ENCODE assay signal across 13 cellular contexts in the genomic region with DNA sequence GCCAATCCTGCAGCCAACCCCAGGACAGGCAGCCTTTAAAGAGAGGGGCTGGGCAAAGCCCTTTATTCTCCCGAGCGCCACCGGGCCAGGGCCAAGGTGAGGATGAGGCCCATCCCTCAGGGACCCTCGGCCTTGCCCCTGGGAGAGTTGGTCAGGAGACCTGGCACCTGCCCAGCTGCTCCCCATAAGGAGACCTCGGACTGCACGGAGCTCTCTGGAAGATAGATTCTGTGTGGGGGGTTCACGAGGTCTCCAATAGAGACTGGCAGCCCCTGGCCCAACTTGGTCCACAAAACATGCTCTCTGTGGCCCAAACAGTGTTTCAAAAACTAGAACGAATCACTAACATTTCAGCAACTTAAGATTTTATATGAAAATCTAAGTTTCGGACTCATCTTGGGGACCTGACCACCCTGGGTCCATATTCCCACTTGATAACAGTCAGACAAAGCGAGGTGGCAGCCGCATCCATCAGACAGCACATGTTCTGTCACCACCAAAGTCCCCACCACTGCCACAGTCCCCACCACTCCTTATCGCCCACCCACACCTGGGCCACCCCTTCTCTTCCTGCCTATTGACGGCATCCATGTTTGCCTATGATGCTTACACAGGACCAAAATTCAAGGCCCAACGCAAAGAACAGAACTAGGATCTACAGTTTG.
DNase-seq lines count a peak whose midpoint lies in the region; ATAC-seq and TF ChIP-seq lines count a peak whose summit lies in the region.
"Had no signal": no experiment of that assay in that cellular context is flagged by ENCODE, and none has a peak within 500 bp of the region (broad histone marks: within the 10 kb centered on the region; RNA-seq: fewer than 3 reads in every experiment).

No MANE protein-coding gene starts in this region.

- CTCF ChIA-PET in CD4-positive, alpha-beta T cell (lab: Charles Lee): interaction anchor here (1.1 kb wide), 1 partner anchor 28 kb away, joined by 3 read pairs; no protein-coding TSS in a partner anchor
- CTCF ChIA-PET in PC-3 (lab: Charles Lee): no interaction called here
- CTCF ChIA-PET in A673 (lab: Charles Lee): no interaction called here

- H4K20me1 ChIP-seq in hepatocyte (ENCODE audit: insufficient read depth, poor library complexity, severe bottlenecking) (peaks cover 53% of the 10 kb centered on the region), PC-3 (ENCODE audit: low read length) (0 out of 2 replicates have a peak, but pooled peaks cover 8% of the 10 kb centered on the region)

- no peaks in the 10 kb centered on the region for H3K9me3 ChIP-seq in CD4-positive, alpha-beta T cell (ENCODE audit: control insufficient read depth, low read length)
- H3K9me3 ChIP-seq in hepatocyte (ENCODE audit: low read depth) (no peaks in the 10 kb centered on the region), spleen (no peaks in the 10 kb centered on the region), PC-3 (ENCODE audit: low read length) (no peaks in the 10 kb centered on the region), A673 (ENCODE audit: low read depth, low read length, poor library complexity, severe bottlenecking) (no peaks in the 10 kb centered on the region)
- H3K9me3 ChIP-seq: SJCRH30 had no signal

- H3K79me2 ChIP-seq in hepatocyte: peaks cover 94% of the 10 kb centered on the region
- peaks cover 51% of the 10 kb centered on the region for H3K79me2 ChIP-seq in PC-3 (ENCODE audit: low read length)

- H2AFZ ChIP-seq in hepatocyte (no peak overlapping the region), PC-3 (ENCODE audit: low read length) (no peak overlapping the region)

- no peak for DNase-seq in CD4-positive, alpha-beta T cell
- DNase-seq in hepatocyte (ENCODE audit: low spot score): no peak
- DNase-seq in spleen: no peak
- DNase-seq in GM10266 (ENCODE audit: extremely low spot score): no peak
- no peak for DNase-seq in PC-3
- DNase-seq in activated CD8-positive, alpha-beta memory T cell treated with anti-CD3 and anti-CD28 coated beads for 24 hours: no peak
- DNase-seq in A673 (ENCODE audit: low spot score): no peak
- DNase-seq: AML-193, kidney glomerular epithelial cell, NCI-H2107, SJCRH30 had no signal

- BruUV-seq in PC-3 (replicated peaks; lab: Mats Ljungman, UMichigan) (no TSS peak), A673 (replicated peaks; lab: Mats Ljungman, UMichigan) (no TSS peak)

- H3K9me3 Mint-ChIP-seq in CD4-positive, alpha-beta T cell: no peaks in the 10 kb centered on the region
- H3K9me3 Mint-ChIP-seq: neural crest cell had no signal

- H3K36me3 ChIP-seq in hepatocyte (replicated peaks; ENCODE audit: insufficient read depth, low read depth): no peaks in the 10 kb centered on the region
- H3K36me3 ChIP-seq in spleen: peaks cover 0 to 81% (median 2%) of the 10 kb centered on the region in 6 donors
- H3K36me3 ChIP-seq in PC-3 (ENCODE audit: low read depth, low read length): no peaks in the 10 kb centered on the region
- no peaks in the 10 kb centered on the region for H3K36me3 ChIP-seq in A673 (ENCODE audit: insufficient read depth, low read length, poor library complexity, severe bottlenecking)
- H3K36me3 ChIP-seq: SJCRH30 had no signal

- peaks cover 72% of the 10 kb centered on the region for H3K4me1 Mint-ChIP-seq in CD4-positive, alpha-beta T cell (ENCODE audit: low read depth)

- no peak overlapping the region for H3K4me3 Mint-ChIP-seq in CD4-positive, alpha-beta T cell
- H3K4me3 Mint-ChIP-seq: neural crest cell had no signal

- peaks cover 34% of the 10 kb centered on the region for H3K36me3 Mint-ChIP-seq in CD4-positive, alpha-beta T cell (ENCODE audit: low read depth)

- 97% methylated on average over 14 of the region's 14 CpGs for WGBS in hepatocyte (ENCODE audit: low lambda C conversion rate, missing lambda C conversion rate)
- 74 to 83% (median 80%) methylated on average over 10 to 14 of the region's 14 CpGs for WGBS in spleen, 5 donors

- ATAC-seq in CD4-positive, alpha-beta T cell (ENCODE audit: poor library complexity): no peak
- ATAC-seq in PC-3: no peak

- TF ChIP-seq CTCF in CD4-positive, alpha-beta T cell (IDR thresholded peaks at IDR 0.05): no peak
- TF ChIP-seq CTCF in hepatocyte (IDR thresholded peaks at IDR 0.05; ENCODE audit: poor library complexity): no peak
- no peak for TF ChIP-seq CTCF in spleen (IDR thresholded peaks at IDR 0.05 in 8 of 11, conservative IDR thresholded peaks at IDR 0.05 in 3 of 11)
- no peak for TF ChIP-seq CTCF in GM10266 (IDR thresholded peaks at IDR 0.05; ENCODE audit: control insufficient read depth, insufficient read depth, low read depth, missing control alignments)
- no peak for TF ChIP-seq CTCF in PC-3 (conservative IDR thresholded peaks at IDR 0.05; ENCODE audit: low read depth, low read length)
- no peak for TF ChIP-seq CTCF in A673 (conservative IDR thresholded peaks at IDR 0.05; ENCODE audit: low read depth, low read length)

- H3K4me3 ChIP-seq in hepatocyte: no peak overlapping the region
- peak overlapping the region in 1 of 8 donors; percentile 16 for H3K4me3 ChIP-seq in spleen
- no peak overlapping the region for H3K4me3 ChIP-seq in PC-3 (ENCODE audit: low read length)
- no peak overlapping the region for H3K4me3 ChIP-seq in A673 (ENCODE audit: low read depth, low read length, poor library complexity, severe bottlenecking)
- H3K4me3 ChIP-seq: SJCRH30 had no signal

- intact Hi-C loops in CD4-positive, alpha-beta T cell (cut with DNase I, micrococcal nuclease): no loop called here
- intact Hi-C loops in spleen (cut with DNase I; ENCODE audit: low total_unique reads) (no loop called here), PC-3 (cut with micrococcal nuclease) (no loop called here), A673 (cut with micrococcal nuclease; ENCODE audit: unreplicated experiment) (no loop called here)

- TF ChIP-seq POLR2A in spleen (IDR thresholded peaks at IDR 0.05): no peak

- no peaks in the 10 kb centered on the region for H3F3A ChIP-seq in PC-3 (ENCODE audit: low read length, unreplicated experiment)

- H3K27ac ChIP-seq in CD4-positive, alpha-beta T cell (ENCODE audit: low read depth, low read length): no peak overlapping the region
- H3K27ac ChIP-seq in angular gyrus (ENCODE audit: low read depth, low read length) (peak overlapping the region; percentile 20), hepatocyte (peak overlapping the region; percentile 46), spleen (peak overlapping the region in 7 of 8 donors; percentile 15 to 80 (median 50)), PC-3 (ENCODE audit: low read length) (no peak overlapping the region), A673 (ENCODE audit: low read depth, low read length, poor library complexity, severe bottlenecking) (no peak overlapping the region)
- H3K27ac ChIP-seq: SJCRH30 had no signal

- no peaks in the 10 kb centered on the region for H3K9me2 ChIP-seq in hepatocyte (replicated peaks; ENCODE audit: insufficient read depth)
- H3K9me2 ChIP-seq in PC-3 (replicated peaks; ENCODE audit: low read length): no peaks in the 10 kb centered on the region

- H3K4me1 ChIP-seq in hepatocyte (ENCODE audit: insufficient read depth) (peaks cover 23% of the 10 kb centered on the region), spleen (peaks cover 58 to 100% (median 98%) of the 10 kb centered on the region in 6 donors), PC-3 (ENCODE audit: insufficient read depth, low read length) (no peaks in the 10 kb centered on the region), A673 (ENCODE audit: insufficient read depth, low read length, poor library complexity, severe bottlenecking) (peaks cover 18% of the 10 kb centered on the region)
- H3K4me1 ChIP-seq: SJCRH30 had no signal

- POLR2A ChIA-PET in CD4-positive, alpha-beta T cell (lab: Charles Lee): no interaction called here
- POLR2A ChIA-PET in PC-3 (lab: Charles Lee; ENCODE audit: unreplicated experiment) (no interaction called here), A673 (lab: Charles Lee; ENCODE audit: low non-redundant PET) (no interaction called here)

- H3K27me3 ChIP-seq in CD4-positive, alpha-beta T cell (ENCODE audit: control insufficient read depth, insufficient read depth, low read length): no peaks in the 10 kb centered on the region
- H3K27me3 ChIP-seq in hepatocyte (no peaks in the 10 kb centered on the region), spleen (replicated peaks in 1 of 7) (no peaks in the 10 kb centered on the region), PC-3 (ENCODE audit: low read length) (no peaks in the 10 kb centered on the region), A673 (replicated peaks; ENCODE audit: insufficient read depth, low read depth, low read length, poor library complexity) (no peaks in the 10 kb centered on the region)
- H3K27me3 ChIP-seq: SJCRH30 had no signal

- peak overlapping the region; percentile 63 for H3K27ac Mint-ChIP-seq in CD4-positive, alpha-beta T cell

- H3K27me3 Mint-ChIP-seq in CD4-positive, alpha-beta T cell: no peaks in the 10 kb centered on the region

- H3K4me2 ChIP-seq in hepatocyte: peak overlapping the region; percentile 29
- H3K4me2 ChIP-seq in PC-3 (ENCODE audit: low read length): no peak overlapping the region

- no peak overlapping the region for H3K9ac ChIP-seq in PC-3 (ENCODE audit: low read length)

Comparison
In these comparisons a context has a peak if more than half of its experiments do, and no peak if none do; other contexts are left out.
1. H3K27ac ChIP-seq: peak in angular gyrus (single experiment), hepatocyte (single experiment) and spleen (7 of 8); none in CD4-positive, alpha-beta T cell (single experiment), PC-3 (single experiment) and A673 (single experiment).